In genomic region chr11:73645972-73646631, GRCh38 we compare ENCODE assay signal across 1 cellular context.
TF ChIP-seq lines count a peak whose summit lies in the region.

Gene PLEKHB1, plus strand, starts transcription at chr11:73646581. Its CDS starts 28 bp downstream, at chr11:73646609.

TF ChIP-seq in K562, 482 proteins besides CTCF, POLR2A, EP300 and RAD21 (continued from another document):
- TF ChIP-seq RERE (CRISPR knock-in tag; IDR thresholded peaks at IDR 0.05; ENCODE audit: borderline replicate concordance), result no peak
- TF ChIP-seq PHF20 (IDR thresholded peaks at IDR 0.05; ENCODE audit: partially characterized antibody), result no peak
- TF ChIP-seq KHSRP (IDR thresholded peaks at IDR 0.05), result no peak
- no peak for TF ChIP-seq GABPB2 (CRISPR knock-in tag; conservative IDR thresholded peaks at IDR 0.05)
- TF ChIP-seq NRF1 (conservative IDR thresholded peaks at IDR 0.05 in 1 of 2, IDR thresholded peaks at IDR 0.05 in 1 of 2), result peak in 1 of 2 experiments; percentile 21; a peak in 1 of 4 replicates
- no peak for TF ChIP-seq RB1 (IDR thresholded peaks at IDR 0.05; ENCODE audit: low read depth)
- TF ChIP-seq SRSF9 (IDR thresholded peaks at IDR 0.05; ENCODE audit: borderline replicate concordance, low read depth, low read length), result no peak
- TF ChIP-seq BRF1 (IDR thresholded peaks at IDR 0.05; ENCODE audit: borderline replicate concordance, extremely low read depth, insufficient read length), result no peak
- no peak for TF ChIP-seq SRSF7 (optimal IDR thresholded peaks at IDR 0.05; ENCODE audit: low read depth, low read length)
- TF ChIP-seq VEZF1 (CRISPR knock-in tag; IDR thresholded peaks at IDR 0.05), result no peak
- no peak for TF ChIP-seq TBP (optimal IDR thresholded peaks at IDR 0.05; ENCODE audit: low read depth, low read length)
- TF ChIP-seq CCNT2 (IDR thresholded peaks at IDR 0.05; ENCODE audit: borderline replicate concordance, extremely low read depth, insufficient read length, low read depth, low read length), result no peak
- TF ChIP-seq JUN (IDR thresholded peaks at IDR 0.05; ENCODE audit: borderline replicate concordance, low read depth, low read length), result no peak
- TF ChIP-seq JUN (CRISPR knock-in tag; IDR thresholded peaks at IDR 0.05; ENCODE audit: borderline replicate concordance), result no peak
- no peak for TF ChIP-seq MIER1 (IDR thresholded peaks at IDR 0.05; ENCODE audit: low read depth)
- TF ChIP-seq PPARD (CRISPR knock-in tag; IDR thresholded peaks at IDR 0.05), result no peak
- no peak for TF ChIP-seq SRSF3 (IDR thresholded peaks at IDR 0.05; ENCODE audit: insufficient read depth, low read length)
- TF ChIP-seq ZC3H8 (IDR thresholded peaks at IDR 0.05), result no peak
- no peak for TF ChIP-seq RBFOX2 (IDR thresholded peaks at IDR 0.05; ENCODE audit: low read depth, low read length)
- TF ChIP-seq BRD9 (IDR thresholded peaks at IDR 0.05; ENCODE audit: low read depth, partially characterized antibody), result no peak
- no peak for TF ChIP-seq CC2D1A (IDR thresholded peaks at IDR 0.05)
- peak; percentile 95 for TF ChIP-seq PRDM10 (IDR thresholded peaks at IDR 0.05; ENCODE audit: partially characterized antibody)
- no peak for TF ChIP-seq POLR3A (IDR thresholded peaks at IDR 0.05; ENCODE audit: borderline replicate concordance, extremely low read depth, insufficient read depth, insufficient read length)
- TF ChIP-seq ZBTB11 (CRISPR knock-in tag; IDR thresholded peaks at IDR 0.05), result no peak
- TF ChIP-seq NKRF (IDR thresholded peaks at IDR 0.05; ENCODE audit: borderline replicate concordance), result no peak
- TF ChIP-seq ZNF41 (CRISPR knock-in tag; conservative IDR thresholded peaks at IDR 0.05), result no peak
- peak; percentile 50 for TF ChIP-seq EGR1 (conservative IDR thresholded peaks at IDR 0.05)
- no peak for TF ChIP-seq CLOCK (CRISPR knock-in tag; IDR thresholded peaks at IDR 0.05; ENCODE audit: borderline replicate concordance)
- 0 out of 4 replicates have a peak, but pooled peaks of 1 of the 2 experiments have one; percentile 23 for TF ChIP-seq FOXK2 (conservative IDR thresholded peaks at IDR 0.05 in 1 of 2, IDR thresholded peaks at IDR 0.05 in 1 of 2; ENCODE audit: low read depth in 2 of 2)
- TF ChIP-seq CXXC5 (CRISPR knock-in tag; IDR thresholded peaks at IDR 0.05), result no peak
- TF ChIP-seq ATF7 (IDR thresholded peaks at IDR 0.05), result peak; percentile 80
